In the genomic region with DNA sequence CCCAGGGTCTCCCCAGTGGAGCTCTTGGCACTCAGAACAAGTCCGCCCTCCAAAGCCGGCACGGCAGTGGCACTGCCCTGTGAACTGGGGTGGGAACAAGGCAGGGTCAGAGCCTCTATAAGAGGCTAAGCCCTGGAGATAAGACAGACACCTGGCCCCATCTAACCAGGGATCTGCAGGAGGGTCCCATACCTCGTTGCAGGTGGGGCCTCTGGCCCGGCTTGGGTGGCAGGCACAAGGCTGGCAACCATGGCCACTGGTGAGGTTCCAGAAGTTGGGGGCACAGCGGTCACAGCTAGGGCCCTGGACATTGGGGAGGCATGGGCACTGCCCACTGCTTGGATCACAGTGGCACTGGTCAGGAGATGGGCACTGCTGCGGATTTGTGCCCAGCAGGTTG, we compare ENCODE assay signal across 28 cellular contexts.
"Had no signal": no experiment of that assay in that cellular context is flagged by ENCODE, and none has a peak within 500 bp of the region (broad histone marks: within the 10 kb centered on the region; RNA-seq: fewer than 3 reads in every experiment).

No MANE protein-coding gene starts in this region.

- H3K36me3 ChIP-seq: neural progenitor cell, neutrophil, ovary had no signal

- H3K27me3 ChIP-seq: neural progenitor cell, neutrophil, ovary, right lobe of liver, sigmoid colon, stomach, thyroid gland, tibial nerve, upper lobe of left lung, vagina had no signal

- DNase-seq: naive thymus-derived CD4-positive, alpha-beta T cell; natural killer cell; ovary; psoas muscle; right lobe of liver; sigmoid colon; small intestine; stimulated activated CD4-positive, alpha-beta T cell treated with anti-CD3 and anti-CD28 coated beads, Interleukin-15, amount 100 ng/mL, for 24 hours; stimulated activated CD4-positive, alpha-beta T cell treated with anti-CD3 and anti-CD28 coated beads, Interleukin-2, amount 100 ng/mL, for 24 hours; stimulated activated CD4-positive, alpha-beta T cell treated with anti-CD3 and anti-CD28 coated beads, Interleukin-2, amount 100 ng/mL, for 48 hours; stimulated activated CD4-positive, alpha-beta T cell treated with anti-CD3 and anti-CD28 coated beads, Interleukin-4, amount 100 ng/mL, for 24 hours; stimulated activated naive B cell treated with anti-CD40 and anti-IgM and Interleukin-4, amounts not matched to agents 10 μg/mL and 1 μg/mL and 100 μg/mL, for 72 hours; stimulated activated naive CD4-positive, alpha-beta T cell treated with Interleukin-2 at 50 U/mL for 16 hours; stomach; thyroid gland; trophoblast cell; upper lobe of left lung had no signal

- H3K27ac Mint-ChIP-seq: natural killer cell; nephron; neural progenitor cell; progenitor cell of endocrine pancreas; stimulated activated effector memory CD8-positive, alpha-beta T cell treated with anti-CD3 and anti-CD28 coated beads, Interleukin-12 subunit alpha, Interleukin-12 subunit beta, amount 100 ng/mL, for 72 hours; stimulated activated naive B cell treated with anti-CD40 and anti-IgM and Interleukin-4, amounts not matched to agents 10 μg/mL and 1 μg/mL and 100 μg/mL, for 72 hours; stimulated activated naive CD8-positive, alpha-beta T cell treated with anti-CD3 and anti-CD28 coated beads, Interleukin-15, Interleukin-2, amounts not matched to agents 100 ng/mL and 50 ng/mL, for 24 hours had no signal

- H3K9ac ChIP-seq: neural progenitor cell, parathyroid adenoma had no signal

- H3K4me1 ChIP-seq: neural progenitor cell had no signal

- H3K27me3 Mint-ChIP-seq: naive thymus-derived CD4-positive, alpha-beta T cell; progenitor cell of endocrine pancreas; stimulated activated naive B cell treated with anti-CD40 and anti-IgM and Interleukin-4, amounts not matched to agents 10 μg/mL and 1 μg/mL and 100 μg/mL, for 72 hours; stimulated activated naive CD8-positive, alpha-beta T cell treated with anti-CD3 and anti-CD28 coated beads, Interleukin-15, Interleukin-2, amounts not matched to agents 100 ng/mL and 50 ng/mL, for 24 hours had no signal

- H3K4me2 ChIP-seq: neural progenitor cell had no signal

- H2AFZ ChIP-seq: neural progenitor cell, parathyroid adenoma had no signal

- H3K27ac ChIP-seq: neural progenitor cell, neutrophil, ovary, parathyroid adenoma, psoas muscle, right lobe of liver, sigmoid colon, stomach, thoracic aorta, thyroid gland, tibial nerve, upper lobe of left lung, vagina had no signal

- H3K4me3 Mint-ChIP-seq: naive thymus-derived CD4-positive, alpha-beta T cell; natural killer cell; nephron; neural progenitor cell; stimulated activated effector memory CD8-positive, alpha-beta T cell treated with anti-CD3 and anti-CD28 coated beads, Interleukin-12 subunit alpha, Interleukin-12 subunit beta, amount 100 ng/mL, for 72 hours; stimulated activated naive B cell treated with anti-CD40 and anti-IgM and Interleukin-4, amounts not matched to agents 10 μg/mL and 1 μg/mL and 100 μg/mL, for 72 hours; stimulated activated naive CD8-positive, alpha-beta T cell treated with anti-CD3 and anti-CD28 coated beads, Interleukin-15, Interleukin-2, amounts not matched to agents 100 ng/mL and 50 ng/mL, for 24 hours had no signal

- H3K4me3 ChIP-seq: neural progenitor cell, ovary, psoas muscle, right lobe of liver, sigmoid colon, stomach, thoracic aorta, thyroid gland, tibial nerve, upper lobe of left lung, vagina had no signal

- H3K9me3 Mint-ChIP-seq: naive thymus-derived CD4-positive, alpha-beta T cell; natural killer cell; nephron; neural progenitor cell; stimulated activated effector memory CD8-positive, alpha-beta T cell treated with anti-CD3 and anti-CD28 coated beads, Interleukin-12 subunit alpha, Interleukin-12 subunit beta, amount 100 ng/mL, for 72 hours; stimulated activated naive B cell treated with anti-CD40 and anti-IgM and Interleukin-4, amounts not matched to agents 10 μg/mL and 1 μg/mL and 100 μg/mL, for 72 hours; stimulated activated naive CD8-positive, alpha-beta T cell treated with anti-CD3 and anti-CD28 coated beads, Interleukin-15, Interleukin-2, amounts not matched to agents 100 ng/mL and 50 ng/mL, for 24 hours had no signal

- ATAC-seq: naive thymus-derived CD4-positive, alpha-beta T cell; natural killer cell; psoas muscle; right cardiac atrium; right lobe of liver; stimulated activated effector memory CD8-positive, alpha-beta T cell treated with anti-CD3 and anti-CD28 coated beads, Interleukin-12 subunit alpha, Interleukin-12 subunit beta, amount 100 ng/mL, for 72 hours; stimulated activated naive B cell treated with anti-CD40 and anti-IgM and Interleukin-4, amounts not matched to agents 10 μg/mL and 1 μg/mL and 100 μg/mL, for 72 hours had no signal

- H3K9me3 ChIP-seq: neutrophil, ovary, psoas muscle, right lobe of liver, sigmoid colon, stomach, thoracic aorta, thyroid gland, tibial nerve, upper lobe of left lung, vagina had no signal

- H3K36me3 Mint-ChIP-seq: naive thymus-derived CD4-positive, alpha-beta T cell; natural killer cell had no signal

- H3K4me1 Mint-ChIP-seq: nephron had no signal
